ENCODE assay signal across 14 cellular contexts in the genomic region with DNA sequence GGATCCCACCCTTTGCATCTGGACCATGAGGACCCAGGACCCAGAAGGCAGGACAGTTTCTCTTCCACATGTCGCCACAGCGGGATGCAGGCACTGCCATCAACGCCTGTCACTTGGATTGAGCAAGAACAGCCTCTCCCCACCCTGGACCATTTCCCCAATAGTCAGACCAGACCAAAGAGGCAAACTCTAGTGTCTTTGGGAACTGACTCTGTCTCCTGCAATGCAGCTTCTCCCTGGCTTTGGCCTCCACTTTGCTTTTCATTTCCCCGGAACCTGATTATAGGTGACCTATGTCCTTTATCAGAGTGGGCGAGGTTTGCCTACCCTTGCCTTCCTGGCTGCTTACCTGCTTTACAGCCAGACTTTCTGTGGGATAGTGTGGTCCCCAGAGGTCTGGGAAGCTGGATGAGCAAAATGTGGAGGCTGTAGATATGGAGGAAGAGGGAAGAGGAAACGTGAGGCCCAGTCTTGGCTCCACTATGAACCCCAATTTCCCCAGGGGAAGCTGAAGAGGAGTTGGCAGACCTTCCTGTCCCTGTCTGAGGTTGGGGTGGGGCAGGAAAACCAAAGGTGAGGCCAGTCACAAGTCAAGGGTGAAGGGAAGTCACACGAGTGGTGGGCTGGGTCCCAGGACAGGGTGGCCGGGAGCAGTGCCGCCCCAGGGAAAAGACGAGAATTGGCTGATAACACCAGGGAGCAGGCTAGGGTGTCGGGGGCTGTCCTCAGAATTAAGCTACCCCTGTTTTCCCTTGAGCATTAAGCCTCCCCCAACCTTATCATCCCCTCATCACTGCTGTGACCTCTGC. TPM values are rescaled to one million over a fixed set of nuclear protein-coding genes. Genes with fewer than 3 reads are reported as not detected.
DNase-seq lines count a peak whose midpoint lies in the region; ATAC-seq, FAIRE-seq and TF ChIP-seq lines count a peak whose summit lies in the region.
"Had no signal": no experiment of that assay in that cellular context is flagged by ENCODE, and none has a peak within 500 bp of the region (broad histone marks: within the 10 kb centered on the region; RNA-seq: fewer than 3 reads in every experiment).

No MANE protein-coding gene starts in this region.

- FAIRE-seq in keratinocyte (lab: Jason Lieb, UNC), result no peak
- FAIRE-seq: G401.6 had no signal

- no peaks in the 10 kb centered on the region for H3K27me3 Mint-ChIP-seq in activated naive CD4-positive, alpha-beta T cell treated with anti-CD3 and anti-CD28 coated beads, Interleukin-2, amount 50 U/mL, for 24 hours

- H3K4me1 ChIP-seq in keratinocyte (ENCODE audit: control insufficient read depth, extremely low read depth, insufficient read depth, low read length) (peaks cover 62% of the 10 kb centered on the region), upper lobe of left lung (peaks cover 32 to 75% (median 60%) of the 10 kb centered on the region in 4 donors)

- H3K9me1 ChIP-seq in keratinocyte (ENCODE audit: control insufficient read depth, extremely low read depth, insufficient read depth, low read length), result peaks cover 9% of the 10 kb centered on the region

- H2AFZ ChIP-seq in keratinocyte (ENCODE audit: control insufficient read depth, low read length), result no peak overlapping the region

- peak overlapping the region in 2 of 3 experiments; percentile 39 to 90 for H3K4me3 ChIP-seq in keratinocyte (ENCODE audit: control insufficient read depth in 2 of 3, extremely low read depth in 1 of 3, insufficient read depth in 2 of 3, low read depth in 1 of 3, low read length in 3 of 3)
- no peak overlapping the region for H3K4me3 ChIP-seq in upper lobe of left lung
- H3K4me3 ChIP-seq: dorsolateral prefrontal cortex had no signal

- H3K4me1 Mint-ChIP-seq in activated naive CD4-positive, alpha-beta T cell treated with anti-CD3 and anti-CD28 coated beads, Interleukin-2, amount 50 U/mL, for 24 hours, result peaks cover 69% of the 10 kb centered on the region

- no peak for DNase-seq in activated naive CD4-positive, alpha-beta T cell (lab: John Stamatoyannopoulos, UW)
- DNase-seq in SIG-M5 (lab: John Stamatoyannopoulos, UW) (peak; percentile 18), keratinocyte (ENCODE audit: low read depth, low spot score) (no peak), upper lobe of left lung (peak; percentile 13 to 61), NK-92 (lab: John Stamatoyannopoulos, UW; ENCODE audit: unreplicated experiment) (no peak), HuH-7.5 (ENCODE audit: low spot score) (no peak)
- DNase-seq: dorsolateral prefrontal cortex; KBM-7; NCI-H2227 treated with DMSO at 0.1 percent for 48 hours; SHP77 treated with DMSO at 0.1 percent for 48 hours; stimulated activated CD4-positive, alpha-beta T cell treated with anti-CD3 and anti-CD28 coated beads, Interleukin-12 subunit alpha, Interleukin-12 subunit beta, amount 100 ng/mL, for 4 hours had no signal

- H3K4me2 ChIP-seq in keratinocyte (ENCODE audit: control insufficient read depth, extremely low read depth, insufficient read depth, low read depth, low read length), result peak overlapping the region; percentile 93

- WGBS in upper lobe of left lung, 2 donors, result 70 to 76% methylated on average over 8 to 10 of the region's 11 CpGs

- H3K4me3 Mint-ChIP-seq in activated naive CD4-positive, alpha-beta T cell treated with anti-CD3 and anti-CD28 coated beads, Interleukin-2, amount 50 U/mL, for 24 hours, result peak overlapping the region; percentile 21

- dilution Hi-C loops in keratinocyte (cut with MboI; ENCODE audit: extremely low pct_ligation_motif_present, low sequenced_read_pairs), result no loop called here

- H4K20me1 ChIP-seq in keratinocyte (ENCODE audit: control insufficient read depth, extremely low read depth, insufficient read depth, low read length), result peaks cover 26% of the 10 kb centered on the region

- H3K36me3 Mint-ChIP-seq in activated naive CD4-positive, alpha-beta T cell treated with anti-CD3 and anti-CD28 coated beads, Interleukin-2, amount 50 U/mL, for 24 hours, result no peaks in the 10 kb centered on the region

- TF ChIP-seq EP300 in upper lobe of left lung (IDR thresholded peaks at IDR 0.05), result no peak

- TF ChIP-seq CTCF in keratinocyte (optimal IDR thresholded peaks at IDR 0.05 in 1 of 3, IDR thresholded peaks at IDR 0.05 in 1 of 3, conservative IDR thresholded peaks at IDR 0.05 in 1 of 3; ENCODE audit: extremely low read depth in 1 of 3, insufficient read depth in 2 of 3, low read length in 3 of 3) (no peak), upper lobe of left lung (IDR thresholded peaks at IDR 0.05) (no peak)

- H3K27me3 ChIP-seq in keratinocyte (ENCODE audit: control insufficient read depth, extremely low read depth, insufficient read depth, low read length) (no peaks in the 10 kb centered on the region), upper lobe of left lung (no peaks in the 10 kb centered on the region)

- H3K79me2 ChIP-seq in keratinocyte (ENCODE audit: control insufficient read depth, insufficient read depth, low read length), result peaks cover 75% of the 10 kb centered on the region

- H3K27ac ChIP-seq in keratinocyte (ENCODE audit: control insufficient read depth, insufficient read depth, low read length) (peak overlapping the region; percentile 19), upper lobe of left lung (peak overlapping the region; percentile 32 to 69 (median 62))
- H3K27ac ChIP-seq: dorsolateral prefrontal cortex had no signal

- peak overlapping the region; percentile 13 for H3K9ac ChIP-seq in keratinocyte (ENCODE audit: control insufficient read depth, extremely low read depth, insufficient read depth, low read length)

- H3K9me3 Mint-ChIP-seq in activated naive CD4-positive, alpha-beta T cell treated with anti-CD3 and anti-CD28 coated beads, Interleukin-2, amount 50 U/mL, for 24 hours, result no peaks in the 10 kb centered on the region

- TF ChIP-seq POLR2A in upper lobe of left lung (IDR thresholded peaks at IDR 0.05), result no peak

- ATAC-seq in upper lobe of left lung (ENCODE audit: low FRiP score in 2 of 2) (no peak), HG02970 (IDR thresholded peaks at IDR 0.05; ENCODE audit: low FRiP score, unreplicated experiment) (no peak)

- peak overlapping the region; percentile 49 for H3K27ac Mint-ChIP-seq in activated naive CD4-positive, alpha-beta T cell treated with anti-CD3 and anti-CD28 coated beads, Interleukin-2, amount 50 U/mL, for 24 hours

- H3K9me3 ChIP-seq in keratinocyte (ENCODE audit: control insufficient read depth, low read depth, low read length) (no peaks in the 10 kb centered on the region), upper lobe of left lung (no peaks in the 10 kb centered on the region)

- H3K36me3 ChIP-seq in keratinocyte (ENCODE audit: control insufficient read depth in 2 of 2, extremely low read depth in 1 of 2, insufficient read depth in 2 of 2, low read length in 2 of 2) (peaks cover 6 to 29% of the 10 kb centered on the region in 2 experiments), upper lobe of left lung (no peaks in the 10 kb centered on the region)

RNA-seq across cellular contexts. Expression of a gene that starts 3.3 kb away (rescaled TPM):
- polyA plus RNA-seq in keratinocyte, result 29.0 to 94.7 TPM (median 43.3 TPM) in 3 replicates
- 10.2 TPM for polyA plus RNA-seq in keratinocyte (2011; ENCODE audit: low read depth)
- polyA plus RNA-seq in keratinocyte (2011; cell fraction: cytosol; rRNA removed), result 46.2 and 48.7 TPM in 2 replicates
- polyA plus RNA-seq in keratinocyte (2011; cell fraction: nucleus; rRNA removed), result 69.6 and 86.5 TPM in 2 replicates
- polyA plus RNA-seq in keratinocyte (2012; ENCODE audit: low replicate concordance), result 19.7 and 55.7 TPM in 2 replicates
- 39.0 to 158 TPM (median 72.7 TPM) in 3 replicates for polyA minus RNA-seq in keratinocyte
- polyA minus RNA-seq in keratinocyte (2011; cell fraction: cytosol; rRNA and poly(A)+ RNA removed), result 38.6 TPM
- 39.1 and 52.8 TPM in 2 replicates for polyA minus RNA-seq in keratinocyte (2011; cell fraction: nucleus; rRNA and poly(A)+ RNA removed)
- 10 to 100 TPM; 23.0 to 41.1 (median 27.5) TPM for total RNA-seq in upper lobe of left lung

Comparison
In these comparisons a context has a peak if more than half of its experiments do, and no peak if none do; other contexts are left out.
1. DNase-seq: peak in SIG-M5 (single experiment) and upper lobe of left lung (2 of 2); none in activated naive CD4-positive, alpha-beta T cell (0 of 4), keratinocyte (single experiment), NK-92 (single experiment) and HuH-7.5 (single experiment).
2. H3K4me3 ChIP-seq: peak in keratinocyte (2 of 3); none in upper lobe of left lung (0 of 4).